Comparison of ENCODE assay signal across 8 cellular contexts in the genomic region with DNA sequence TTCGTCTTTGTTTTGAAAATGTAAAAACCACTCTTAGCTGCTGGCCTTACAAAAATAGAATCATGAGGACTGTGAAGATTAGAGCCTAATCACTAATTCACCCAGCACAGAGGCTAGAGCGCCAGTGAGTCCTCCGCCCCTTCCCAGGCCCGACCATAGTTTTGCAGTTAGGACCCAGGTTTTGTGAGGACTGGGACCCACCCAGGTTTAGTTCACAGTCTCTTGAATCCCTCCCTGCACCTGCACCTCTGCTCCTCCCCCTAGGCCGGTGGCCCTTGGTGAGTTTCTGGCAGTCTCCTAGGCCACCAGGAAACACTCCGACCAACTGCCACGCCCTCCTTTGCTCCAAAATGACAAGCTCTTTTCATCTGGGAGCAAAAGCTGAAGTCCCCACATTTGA.
A peak's percentile ranks its signal among the peaks of the same experiment; 100 is the strongest.
DNase-seq lines count a peak whose midpoint lies in the region; ATAC-seq lines count a peak whose summit lies in the region.

No MANE protein-coding gene starts in this region.

- no peak overlapping the region for H3K27ac Mint-ChIP-seq in activated T-helper 2 cell treated with anti-CD3 and anti-CD28 coated beads, Interferon-gamma antibody, Interleukin-2, Interleukin-4, amounts not matched to agents 10 μg/mL and 5 μg/mL and 100 μg/mL, durations not matched to agents 14 hours and 24 hours and 36 hours

- H3K27me3 Mint-ChIP-seq in activated T-helper 2 cell treated with anti-CD3 and anti-CD28 coated beads, Interferon-gamma antibody, Interleukin-2, Interleukin-4, amounts not matched to agents 10 μg/mL and 5 μg/mL and 100 μg/mL, durations not matched to agents 14 hours and 24 hours and 36 hours (ENCODE audit: low read depth), result peaks cover 7% of the 10 kb centered on the region

- intact Hi-C loops in activated T-helper 2 cell treated with anti-CD3 and anti-CD28 coated beads, Interferon-gamma antibody, Interleukin-2, Interleukin-4, amounts not matched to agents 10 μg/mL and 5 μg/mL and 100 μg/mL, durations not matched to agents 14 hours and 24 hours and 36 hours (cut with micrococcal nuclease), result loop anchor here (2.0 kb wide), 1 partner anchor 190 kb away; no protein-coding TSS in a partner anchor
- intact Hi-C loops in left ventricle myocardium superior (cut with micrococcal nuclease), result no loop called here

- peak overlapping the region; percentile 85 for H3K4me3 Mint-ChIP-seq in activated T-helper 2 cell treated with anti-CD3 and anti-CD28 coated beads, Interferon-gamma antibody, Interleukin-2, Interleukin-4, amounts not matched to agents 10 μg/mL and 5 μg/mL and 100 μg/mL, durations not matched to agents 14 hours and 24 hours and 36 hours (ENCODE audit: low read depth)

- no peaks in the 10 kb centered on the region for H3K9me3 Mint-ChIP-seq in activated T-helper 2 cell treated with anti-CD3 and anti-CD28 coated beads, Interferon-gamma antibody, Interleukin-2, Interleukin-4, amounts not matched to agents 10 μg/mL and 5 μg/mL and 100 μg/mL, durations not matched to agents 14 hours and 24 hours and 36 hours

- H3K4me1 Mint-ChIP-seq in activated T-helper 2 cell treated with anti-CD3 and anti-CD28 coated beads, Interferon-gamma antibody, Interleukin-2, Interleukin-4, amounts not matched to agents 10 μg/mL and 5 μg/mL and 100 μg/mL, durations not matched to agents 14 hours and 24 hours and 36 hours (ENCODE audit: low read depth), result peaks cover 11% of the 10 kb centered on the region

- H3K36me3 Mint-ChIP-seq in activated T-helper 2 cell treated with anti-CD3 and anti-CD28 coated beads, Interferon-gamma antibody, Interleukin-2, Interleukin-4, amounts not matched to agents 10 μg/mL and 5 μg/mL and 100 μg/mL, durations not matched to agents 14 hours and 24 hours and 36 hours (ENCODE audit: low read depth), result no peaks in the 10 kb centered on the region

- peak; percentile 35 for DNase-seq in NCI-H2029 (lab: John Stamatoyannopoulos, UW)
- no peak for DNase-seq in NCI-H2029 treated with DMSO at 0.1 percent for 48 hours (lab: John Stamatoyannopoulos, UW)
- DNase-seq in M059J (ENCODE audit: low read depth), result peak; percentile 77
- no peak for DNase-seq in activated T-helper 2 cell treated with anti-CD3 and anti-CD28 coated beads, Interferon-gamma antibody, Interleukin-2, Interleukin-4, amounts not matched to agents 10 μg/mL and 5 μg/mL and 100 μg/mL, durations not matched to agents 14 hours and 24 hours and 36 hours (ENCODE audit: low spot score)
- DNase-seq in left ventricle myocardium superior, result peak; percentile 48
- peak; percentile 24 for DNase-seq in putamen (ENCODE audit: low spot score)
- DNase-seq in stimulated activated CD4-positive, alpha-beta T cell treated with anti-CD3 and anti-CD28 coated beads, Interleukin-4, amount 100 ng/mL, for 24 hours, result no peak

- ATAC-seq in GM21529 (IDR thresholded peaks at IDR 0.05; ENCODE audit: unreplicated experiment) (peak; percentile 45), left ventricle myocardium superior (peak; percentile 71)

Comparison
In these comparisons a context has a peak if more than half of its experiments do, and no peak if none do; other contexts are left out.
1. DNase-seq: peak in NCI-H2029 (single experiment), M059J (single experiment), left ventricle myocardium superior (single experiment) and putamen (single experiment); none in NCI-H2029 treated with DMSO at 0.1 percent for 48 hours (single experiment), activated T-helper 2 cell treated with anti-CD3 and anti-CD28 coated beads, Interferon-gamma antibody, Interleukin-2, Interleukin-4, amounts not matched to agents 10 μg/mL and 5 μg/mL and 100 μg/mL, durations not matched to agents 14 hours and 24 hours and 36 hours (single experiment) and stimulated activated CD4-positive, alpha-beta T cell treated with anti-CD3 and anti-CD28 coated beads, Interleukin-4, amount 100 ng/mL, for 24 hours (single experiment).